Comparison of ENCODE assay signal across 8 cellular contexts in genomic region chr19:49073514-49074378, GRCh38. TPM values are rescaled to one million over a fixed set of nuclear protein-coding genes. Genes with fewer than 3 reads are reported as not detected.
DNase-seq lines count a peak whose midpoint lies in the region; ATAC-seq and TF ChIP-seq lines count a peak whose summit lies in the region.

No MANE protein-coding gene starts in this region.

- H3K36me3 ChIP-seq in mucosa of descending colon (ENCODE audit: low read depth) (no peaks in the 10 kb centered on the region), esophagus muscularis mucosa (no peaks in the 10 kb centered on the region)

- POLR2A ChIA-PET in activated B cell treated with CpG ODN at 0.5 μM for 24 hours (lab: Charles Lee) = interaction anchor here (0.7 to 0.9 kb wide), 2 partner anchors 59 to 81 kb away, joined by 3 to 4 read pairs; partner anchors contain the start of gene GYS1

- no peak overlapping the region for H3K27ac ChIP-seq in esophagus muscularis mucosa (replicated peaks in 1 of 4)

- H3K4me1 ChIP-seq in mucosa of descending colon (ENCODE audit: low read depth) (no peaks in the 10 kb centered on the region), esophagus muscularis mucosa (peaks cover 5 to 20% (median 9%) of the 10 kb centered on the region in 4 donors)

- peaks cover 19% of the 10 kb centered on the region for H3K4me1 Mint-ChIP-seq in activated B cell treated with CpG ODN at 0.5 μM for 24 hours

- intact Hi-C loops in activated B cell treated with CpG ODN at 0.5 μM for 24 hours (cut with micrococcal nuclease) = loop anchor here (2.0 kb wide), 1 partner anchor 75 kb away; no protein-coding TSS in a partner anchor
- intact Hi-C loops in mucosa of descending colon (cut with DNase I, micrococcal nuclease) = no loop called here
- intact Hi-C loops in esophagus muscularis mucosa (cut with DNase I) = no loop called here

- H3K27ac Mint-ChIP-seq in activated B cell treated with CpG ODN at 0.5 μM for 24 hours = no peak overlapping the region

- CTCF ChIA-PET in activated B cell treated with CpG ODN at 0.5 μM for 24 hours (lab: Charles Lee) = interaction anchor here (2.1 kb wide), 1 partner anchor 286 kb away, joined by 7 read pairs; no protein-coding TSS in a partner anchor

- no peak for ATAC-seq in activated B cell treated with CpG ODN at 0.5 μM for 24 hours (ENCODE audit: low read depth)
- ATAC-seq in mucosa of descending colon = peak; percentile 38
- ATAC-seq in GM19452 (IDR thresholded peaks at IDR 0.05; ENCODE audit: unreplicated experiment) = no peak

- no peaks in the 10 kb centered on the region for H3K9me3 Mint-ChIP-seq in activated B cell treated with CpG ODN at 0.5 μM for 24 hours

- no peak for TF ChIP-seq EP300 in esophagus muscularis mucosa (IDR thresholded peaks at IDR 0.05)

- H3K4me3 ChIP-seq in mucosa of descending colon (no peak overlapping the region), esophagus muscularis mucosa (no peak overlapping the region)

- H3K4me3 Mint-ChIP-seq in activated B cell treated with CpG ODN at 0.5 μM for 24 hours = peak overlapping the region; percentile 2

- H3K27me3 ChIP-seq in esophagus muscularis mucosa = peaks cover 7 to 58% (median 39%) of the 10 kb centered on the region in 4 donors

- H3K9me3 ChIP-seq in mucosa of descending colon = no peaks in the 10 kb centered on the region
- no peaks in the 10 kb centered on the region for H3K9me3 ChIP-seq in esophagus muscularis mucosa

- peaks cover 50% of the 10 kb centered on the region for H3K27me3 Mint-ChIP-seq in activated B cell treated with CpG ODN at 0.5 μM for 24 hours

- TF ChIP-seq CTCF in activated B cell treated with CpG ODN at 0.5 μM for 24 hours (IDR thresholded peaks at IDR 0.05) = no peak
- TF ChIP-seq CTCF in mucosa of descending colon (IDR thresholded peaks at IDR 0.05) = no peak
- no peak for TF ChIP-seq CTCF in esophagus muscularis mucosa (IDR thresholded peaks at IDR 0.05)

- DNase-seq in ELF-1 (ENCODE audit: low read depth, low spot score) (peak; percentile 70), M059J (ENCODE audit: low read depth) (peak; percentile 45), activated B cell treated with CpG ODN at 0.5 μM for 24 hours (no peak), mucosa of descending colon (no peak), esophagus muscularis mucosa (ENCODE audit: extremely low spot score) (no peak), globus pallidus (ENCODE audit: low spot score) (no peak), T-helper 9 cell (no peak)

- no peaks in the 10 kb centered on the region for H3K36me3 Mint-ChIP-seq in activated B cell treated with CpG ODN at 0.5 μM for 24 hours (ENCODE audit: low read depth)

- TF ChIP-seq POLR2A in esophagus muscularis mucosa (IDR thresholded peaks at IDR 0.05; ENCODE audit: low read depth) = no peak

- WGBS in esophagus muscularis mucosa = 60% methylated on average over 22 of the region's 23 CpGs

RNA-seq across cellular contexts. Expression of gene KCNA7, which starts 1.2 kb away (rescaled TPM):
- total RNA-seq in M059J (2014; rRNA removed; shearing (Covaris generic)) = not detected in 2 replicates
- not detected in 2 replicates for total RNA-seq in activated B cell treated with CpG ODN at 0.5 μM for 24 hours
- total RNA-seq in mucosa of descending colon = not detected
- not detected for total RNA-seq in esophagus muscularis mucosa

RNA-seq across cellular contexts. Expression of gene NTF4, which starts 9.1 kb away (rescaled TPM):
- 0.67 TPM in 1 of 2 replicates, not detected in the other for total RNA-seq in M059J (2014; rRNA removed; shearing (Covaris generic))
- total RNA-seq in activated B cell treated with CpG ODN at 0.5 μM for 24 hours (not detected in 2 replicates), mucosa of descending colon (not detected), esophagus muscularis mucosa (not detected)

RNA-seq across cellular contexts. Expression of gene SNRNP70, which starts 11.5 kb away (rescaled TPM):
- 175 and 191 TPM in 2 replicates for total RNA-seq in M059J (2014; rRNA removed; shearing (Covaris generic))
- total RNA-seq in activated B cell treated with CpG ODN at 0.5 μM for 24 hours = 268 and 298 TPM in 2 replicates
- 100 to 1,000 TPM; 136 to 257 (median 200) TPM for total RNA-seq in mucosa of descending colon
- total RNA-seq in esophagus muscularis mucosa = 100 to 1,000 TPM; 101 to 209 (median 145) TPM

RNA-seq across cellular contexts. Expression of gene CGB7, which starts 16.2 kb away (rescaled TPM):
- total RNA-seq in M059J (2014; rRNA removed; shearing (Covaris generic)) = 2.7 and 5.3 TPM in 2 replicates
- total RNA-seq in activated B cell treated with CpG ODN at 0.5 μM for 24 hours (not detected in 2 replicates), mucosa of descending colon (not detected), esophagus muscularis mucosa (not detected)

RNA-seq across cellular contexts. Expression of gene CGB8, which starts 24.8 kb away (rescaled TPM):
- total RNA-seq in M059J (2014; rRNA removed; shearing (Covaris generic)) = 15.7 and 21.3 TPM in 2 replicates
- total RNA-seq in activated B cell treated with CpG ODN at 0.5 μM for 24 hours = not detected in 2 replicates
- not detected for total RNA-seq in mucosa of descending colon
- total RNA-seq in esophagus muscularis mucosa = not detected

Comparison
In these comparisons a context has a peak if more than half of its experiments do, and no peak if none do; other contexts are left out.
1. DNase-seq: peak in ELF-1 (single experiment) and M059J (single experiment); none in activated B cell treated with CpG ODN at 0.5 μM for 24 hours (single experiment), mucosa of descending colon (0 of 3), esophagus muscularis mucosa (single experiment), globus pallidus (single experiment) and T-helper 9 cell (single experiment).